ENCODE assay signal across 8 cellular contexts in genomic region chr1:155241851-155242264, GRCh38. TPM values are rescaled to one million over a fixed set of nuclear protein-coding genes. Genes with fewer than 3 reads are reported as not detected.
DNase-seq lines count a peak whose midpoint lies in the region; ATAC-seq, FAIRE-seq and TF ChIP-seq lines count a peak whose summit lies in the region.

No MANE protein-coding gene starts in this region.

- H3K4me2 ChIP-seq in HepG2 (ENCODE audit: low read depth, low read length): peak overlapping the region; percentile 73

- H3K9ac ChIP-seq in HepG2 (ENCODE audit: insufficient read depth, low read depth, low read length): no peak overlapping the region

- intact Hi-C loops in HepG2 (cut with micrococcal nuclease; ENCODE audit: unreplicated experiment) (no loop called here), right lobe of liver (cut with DNase I) (no loop called here), uterus (cut with DNase I; ENCODE audit: low total_unique reads) (no loop called here)

- H3K4me1 ChIP-seq in HepG2 (ENCODE audit: insufficient read depth, low read length) (peaks cover 15% of the 10 kb centered on the region), right lobe of liver (peaks cover 0 to 12% (median 2%) of the 10 kb centered on the region in 4 donors), uterus (peaks cover 0 to 3% of the 10 kb centered on the region in 2 donors)

- 97% methylated on average over 3 of the region's 4 CpGs for WGBS in HepG2 (ENCODE audit: low lambda C conversion rate)
- 48% methylated on average over 4 of the region's 4 CpGs for WGBS in right lobe of liver (ENCODE audit: insufficient coverage, low coverage, low lambda C conversion rate, missing lambda C conversion rate)

- H3K36me3 ChIP-seq in HepG2 (replicated peaks in 1 of 2; ENCODE audit: control insufficient read depth in 1 of 2, insufficient read depth in 2 of 2, low read length in 2 of 2) (peaks cover 2 to 3% of the 10 kb centered on the region in 2 experiments; a peak in 1 of 5 replicates), right lobe of liver (no peaks in the 10 kb centered on the region), uterus (no peaks in the 10 kb centered on the region)

- POLR2A ChIA-PET in HepG2 (lab: Yijun Ruan, JAX): interaction anchor here (0.6 to 1.9 kb wide), 4 partner anchors 10 to 337 kb away, joined by 3 to 8 read pairs (median 6); partner anchors contain the start of gene CLK2

- no peaks in the 10 kb centered on the region for H3K79me2 ChIP-seq in HepG2 (ENCODE audit: insufficient read depth, low read length)

- H3K27me3 ChIP-seq in HepG2 (ENCODE audit: control insufficient read depth in 1 of 2, insufficient read depth in 2 of 2, low read length in 2 of 2) (no peaks in the 10 kb centered on the region), right lobe of liver (no peaks in the 10 kb centered on the region), uterus (peaks cover 0 to 3% of the 10 kb centered on the region in 2 donors)

- DNase-seq in HepG2 (ENCODE audit: low spot score): no peak
- DNase-seq in right lobe of liver: no peak
- peak; percentile 35 for DNase-seq in SW480 (ENCODE audit: low spot score)
- peak; percentile 42 for DNase-seq in fibroblast of mammary gland (ENCODE audit: low read depth)
- no peak for DNase-seq in uterus
- no peak for DNase-seq in activated CD4-positive, CD25-positive, alpha-beta regulatory T cell treated with anti-CD3 and anti-CD28 coated beads, Interleukin-2, amount 50 U/mL, for 72 hours
- no peak for DNase-seq in iPS-NIHi11 (ENCODE audit: low spot score)

- BruUV-seq in HepG2 (replicated peaks; lab: Mats Ljungman, UMichigan): no TSS peak

- H3K27ac ChIP-seq in HepG2 (ENCODE audit: extremely low read length, insufficient read depth, low read length) (no peak overlapping the region), right lobe of liver (no peak overlapping the region), uterus (peak overlapping the region; percentile 39 to 55)

- TF ChIP-seq POLR2A in HepG2 (IDR thresholded peaks at IDR 0.05; ENCODE audit: insufficient read depth in 1 of 2, low read depth in 2 of 2, low read length in 2 of 2): no peak
- no peak for TF ChIP-seq POLR2A in right lobe of liver (IDR thresholded peaks at IDR 0.05)
- TF ChIP-seq POLR2A in uterus (IDR thresholded peaks at IDR 0.05): no peak

- H2AFZ ChIP-seq in HepG2 (ENCODE audit: low read length): peak overlapping the region; percentile 97

- FAIRE-seq in HepG2 (lab: Jason Lieb, UNC): no peak

- H3K4me3 ChIP-seq in HepG2 (replicated peaks in 1 of 3; ENCODE audit: insufficient read depth in 1 of 3, low read depth in 2 of 3, low read length in 3 of 3): no peak overlapping the region
- H3K4me3 ChIP-seq in right lobe of liver: no peak overlapping the region
- H3K4me3 ChIP-seq in fibroblast of mammary gland (ENCODE audit: control insufficient read depth, low read depth, low read length): no peak overlapping the region
- no peak overlapping the region for H3K4me3 ChIP-seq in uterus

- no peak for TF ChIP-seq EP300 in HepG2 (IDR thresholded peaks at IDR 0.05; ENCODE audit: low read depth in 2 of 2, low read length in 2 of 2)
- no peak for TF ChIP-seq EP300 in HepG2 (CRISPR knock-in tag; IDR thresholded peaks at IDR 0.05; ENCODE audit: borderline replicate concordance)

- in situ Hi-C loops in HepG2 (cut with HindIII; ENCODE audit: extremely low pct_ligation_motif_present, low pct_unique_long_range_greater_than_20kb): loop anchor here (10.0 kb wide), 1 partner anchor 353 kb away; no protein-coding TSS in a partner anchor

- TF ChIP-seq CTCF in HepG2 (CRISPR knock-in tag; IDR thresholded peaks at IDR 0.05) (no peak), right lobe of liver (IDR thresholded peaks at IDR 0.05) (no peak), fibroblast of mammary gland (conservative IDR thresholded peaks at IDR 0.05; ENCODE audit: control insufficient read depth, insufficient read depth, low read depth, low read length) (no peak), uterus (IDR thresholded peaks at IDR 0.05) (no peak)

- ATAC-seq in HepG2: no peak
- no peak for ATAC-seq in right lobe of liver
- no peak for ATAC-seq in HG02642 (IDR thresholded peaks at IDR 0.05; ENCODE audit: poor library complexity, unreplicated experiment)

- CTCF ChIA-PET in HepG2 (lab: Yijun Ruan, JAX; ENCODE audit: low intra/inter-chr PET ratio, low total read pairs): interaction anchor here (1.2 kb wide), 1 partner anchor 9 kb away, joined by 3 read pairs; no protein-coding TSS in a partner anchor

- H3K9me3 ChIP-seq in HepG2 (ENCODE audit: low read length) (no peaks in the 10 kb centered on the region), right lobe of liver (peaks cover 0 to 2% (median 0%) of the 10 kb centered on the region in 4 donors), uterus (no peaks in the 10 kb centered on the region)

- no peaks in the 10 kb centered on the region for H4K20me1 ChIP-seq in HepG2 (ENCODE audit: insufficient read depth, low read length)

- TF ChIP-seq RAD21 in HepG2 (CRISPR knock-in tag; IDR thresholded peaks at IDR 0.05): no peak

RNA-seq across cellular contexts. Expression of gene ENTREP3, which starts 13.4 kb away (rescaled TPM):
- total RNA-seq in HepG2 (2016; rRNA removed; fragmentation: Illumina TruSeq; extraction: Trizol) (4.1 and 6.2 TPM in 2 replicates), right lobe of liver (10 to 100 TPM in 2 of 6 experiments, 1 to 10 TPM in 4; 7.2 to 13.0 (median 9.6) TPM), uterus (10 to 100 TPM in 2 of 4 donors, 1 to 10 TPM in 2; 5.3 to 28.2 (median 11.7) TPM)
- 3.6 and 4.8 TPM in 2 replicates for total RNA-seq in HepG2 (2016; cell fraction: cytosol; rRNA removed; fragmentation: Illumina TruSeq; extraction: Trizol; ENCODE audit: low read depth)
- 3.2 and 5.5 TPM in 2 replicates for total RNA-seq in HepG2 (2016; cell fraction: insoluble cytoplasmic fraction; rRNA removed; fragmentation: Illumina TruSeq; extraction: Trizol)
- 12.9 and 13.0 TPM in 2 replicates for total RNA-seq in HepG2 (2016; cell fraction: membrane; rRNA removed; fragmentation: Illumina TruSeq; extraction: Trizol)
- total RNA-seq in HepG2 (2016; cell fraction: nucleus; rRNA removed; fragmentation: Illumina TruSeq; extraction: Trizol): 6.9 and 8.6 TPM in 2 replicates
- polyA plus RNA-seq in HepG2 (2011; rRNA removed): 9.9 and 11.9 TPM in 2 replicates
- polyA plus RNA-seq in HepG2 (2011; cell fraction: cytosol; rRNA removed): 7.8 and 10.3 TPM in 2 replicates
- 18.3 and 21.0 TPM in 2 replicates for polyA plus RNA-seq in HepG2 (2011; cell fraction: nucleus; rRNA removed)
- polyA plus RNA-seq in HepG2 (2012): 18.4 and 22.0 TPM in 2 replicates
- 22.1 and 24.0 TPM in 2 replicates for polyA plus RNA-seq in HepG2 (2016; cell fraction: cytosol; fragmentation: Illumina TruSeq; extraction: Trizol; ENCODE audit: low read depth)
- 19.7 and 25.6 TPM in 2 replicates for polyA plus RNA-seq in HepG2 (2016; cell fraction: insoluble cytoplasmic fraction; fragmentation: Illumina TruSeq; extraction: Trizol; ENCODE audit: low read depth)
- 49.9 and 57.1 TPM in 2 replicates for polyA plus RNA-seq in HepG2 (2016; cell fraction: membrane; fragmentation: Illumina TruSeq; extraction: Trizol; ENCODE audit: low read depth)
- 28.1 and 33.5 TPM in 2 replicates for polyA plus RNA-seq in HepG2 (2016; cell fraction: nucleus; fragmentation: Illumina TruSeq; extraction: Trizol; ENCODE audit: insufficient read depth, low read depth)
- polyA minus RNA-seq in HepG2 (2011; rRNA and poly(A)+ RNA removed; ENCODE audit: low replicate concordance): 7.5 and 12.8 TPM in 2 replicates
- polyA minus RNA-seq in HepG2 (2011; cell fraction: cytosol; rRNA and poly(A)+ RNA removed): 8.1 and 9.3 TPM in 2 replicates
- 3.7 and 4.4 TPM in 2 replicates for polyA minus RNA-seq in HepG2 (2011; cell fraction: nucleus; rRNA and poly(A)+ RNA removed)

RNA-seq across cellular contexts. Expression of gene SCAMP3, which starts 20.3 kb away (rescaled TPM):
- total RNA-seq in HepG2 (2016; rRNA removed; fragmentation: Illumina TruSeq; extraction: Trizol) (27.0 and 46.8 TPM in 2 replicates), right lobe of liver (10 to 100 TPM; 27.9 to 63.4 (median 29.2) TPM), uterus (10 to 100 TPM in 3 of 4 donors, 1 to 10 TPM in 1; 10.0 to 44.4 (median 29.2) TPM)
- total RNA-seq in HepG2 (2016; cell fraction: cytosol; rRNA removed; fragmentation: Illumina TruSeq; extraction: Trizol; ENCODE audit: low read depth): 16.4 and 20.0 TPM in 2 replicates
- 29.6 and 44.4 TPM in 2 replicates for total RNA-seq in HepG2 (2016; cell fraction: insoluble cytoplasmic fraction; rRNA removed; fragmentation: Illumina TruSeq; extraction: Trizol)
- 22.9 and 28.4 TPM in 2 replicates for total RNA-seq in HepG2 (2016; cell fraction: membrane; rRNA removed; fragmentation: Illumina TruSeq; extraction: Trizol)
- total RNA-seq in HepG2 (2016; cell fraction: nucleus; rRNA removed; fragmentation: Illumina TruSeq; extraction: Trizol): 37.1 and 38.5 TPM in 2 replicates
- polyA plus RNA-seq in HepG2 (2011; rRNA removed): 83.3 and 92.5 TPM in 2 replicates
- polyA plus RNA-seq in HepG2 (2011; cell fraction: cytosol; rRNA removed): 94.5 and 95.0 TPM in 2 replicates
- 74.3 and 75.6 TPM in 2 replicates for polyA plus RNA-seq in HepG2 (2011; cell fraction: nucleus; rRNA removed)
- 30.4 and 37.1 TPM in 2 replicates for polyA plus RNA-seq in HepG2 (2012)
- polyA plus RNA-seq in HepG2 (2016; cell fraction: cytosol; fragmentation: Illumina TruSeq; extraction: Trizol; ENCODE audit: low read depth): 28.3 and 28.6 TPM in 2 replicates
- polyA plus RNA-seq in HepG2 (2016; cell fraction: insoluble cytoplasmic fraction; fragmentation: Illumina TruSeq; extraction: Trizol; ENCODE audit: low read depth): 45.8 and 52.3 TPM in 2 replicates
- polyA plus RNA-seq in HepG2 (2016; cell fraction: membrane; fragmentation: Illumina TruSeq; extraction: Trizol; ENCODE audit: low read depth): 37.1 and 38.2 TPM in 2 replicates
- 82.5 and 83.5 TPM in 2 replicates for polyA plus RNA-seq in HepG2 (2016; cell fraction: nucleus; fragmentation: Illumina TruSeq; extraction: Trizol; ENCODE audit: insufficient read depth, low read depth)
- 118 and 271 TPM in 2 replicates for polyA minus RNA-seq in HepG2 (2011; rRNA and poly(A)+ RNA removed; ENCODE audit: low replicate concordance)
- 33.3 and 39.4 TPM in 2 replicates for polyA minus RNA-seq in HepG2 (2011; cell fraction: cytosol; rRNA and poly(A)+ RNA removed)
- polyA minus RNA-seq in HepG2 (2011; cell fraction: nucleus; rRNA and poly(A)+ RNA removed): 16.9 and 21.4 TPM in 2 replicates

RNA-seq across cellular contexts. Expression of gene CLK2, which starts 31.4 kb away (rescaled TPM):
- total RNA-seq in HepG2 (2016; rRNA removed; fragmentation: Illumina TruSeq; extraction: Trizol) (10.1 and 20.1 TPM in 2 replicates), right lobe of liver (10 to 100 TPM; 10.4 to 29.2 (median 20.2) TPM), uterus (10 to 100 TPM; 25.4 to 75.3 (median 39.3) TPM)
- total RNA-seq in HepG2 (2016; cell fraction: cytosol; rRNA removed; fragmentation: Illumina TruSeq; extraction: Trizol; ENCODE audit: low read depth): 8.5 and 11.8 TPM in 2 replicates
- total RNA-seq in HepG2 (2016; cell fraction: insoluble cytoplasmic fraction; rRNA removed; fragmentation: Illumina TruSeq; extraction: Trizol): 10.6 and 19.2 TPM in 2 replicates
- 9.3 and 12.0 TPM in 2 replicates for total RNA-seq in HepG2 (2016; cell fraction: membrane; rRNA removed; fragmentation: Illumina TruSeq; extraction: Trizol)
- 23.9 and 32.6 TPM in 2 replicates for total RNA-seq in HepG2 (2016; cell fraction: nucleus; rRNA removed; fragmentation: Illumina TruSeq; extraction: Trizol)
- 73.5 and 74.0 TPM in 2 replicates for polyA plus RNA-seq in HepG2 (2011; rRNA removed)
- polyA plus RNA-seq in HepG2 (2011; cell fraction: cytosol; rRNA removed): 23.9 and 24.4 TPM in 2 replicates
- 317 and 392 TPM in 2 replicates for polyA plus RNA-seq in HepG2 (2011; cell fraction: nucleus; rRNA removed)
- 31.3 and 32.7 TPM in 2 replicates for polyA plus RNA-seq in HepG2 (2012)
- 3.0 and 3.3 TPM in 2 replicates for polyA plus RNA-seq in HepG2 (2016; cell fraction: cytosol; fragmentation: Illumina TruSeq; extraction: Trizol; ENCODE audit: low read depth)
- polyA plus RNA-seq in HepG2 (2016; cell fraction: insoluble cytoplasmic fraction; fragmentation: Illumina TruSeq; extraction: Trizol; ENCODE audit: low read depth): 15.8 and 17.9 TPM in 2 replicates
- polyA plus RNA-seq in HepG2 (2016; cell fraction: membrane; fragmentation: Illumina TruSeq; extraction: Trizol; ENCODE audit: low read depth): 7.6 TPM in 2 replicates
- polyA plus RNA-seq in HepG2 (2016; cell fraction: nucleus; fragmentation: Illumina TruSeq; extraction: Trizol; ENCODE audit: insufficient read depth, low read depth): 110 and 120 TPM in 2 replicates
- 47.2 and 97.7 TPM in 2 replicates for polyA minus RNA-seq in HepG2 (2011; rRNA and poly(A)+ RNA removed; ENCODE audit: low replicate concordance)
- 12.4 and 13.9 TPM in 2 replicates for polyA minus RNA-seq in HepG2 (2011; cell fraction: cytosol; rRNA and poly(A)+ RNA removed)
- polyA minus RNA-seq in HepG2 (2011; cell fraction: nucleus; rRNA and poly(A)+ RNA removed): 94.1 and 94.6 TPM in 2 replicates

RNA-seq across cellular contexts. Expression of gene MTX1, which starts 33.4 kb away (rescaled TPM):
- total RNA-seq in HepG2 (2016; rRNA removed; fragmentation: Illumina TruSeq; extraction: Trizol): 64.5 and 71.5 TPM in 2 replicates
- 20.6 and 22.4 TPM in 2 replicates for total RNA-seq in HepG2 (2016; cell fraction: cytosol; rRNA removed; fragmentation: Illumina TruSeq; extraction: Trizol; ENCODE audit: low read depth)
- total RNA-seq in HepG2 (2016; cell fraction: insoluble cytoplasmic fraction; rRNA removed; fragmentation: Illumina TruSeq; extraction: Trizol): 65.0 and 76.3 TPM in 2 replicates
- total RNA-seq in HepG2 (2016; cell fraction: membrane; rRNA removed; fragmentation: Illumina TruSeq; extraction: Trizol): 23.2 and 26.5 TPM in 2 replicates
- total RNA-seq in HepG2 (2016; cell fraction: nucleus; rRNA removed; fragmentation: Illumina TruSeq; extraction: Trizol): 35.2 and 36.8 TPM in 2 replicates
- 72.6 and 85.1 TPM in 2 replicates for polyA plus RNA-seq in HepG2 (2011; rRNA removed)
- polyA plus RNA-seq in HepG2 (2011; cell fraction: cytosol; rRNA removed): 61.1 and 90.3 TPM in 2 replicates
- 55.1 and 59.0 TPM in 2 replicates for polyA plus RNA-seq in HepG2 (2011; cell fraction: nucleus; rRNA removed)
- polyA plus RNA-seq in HepG2 (2012): 37.3 and 38.1 TPM in 2 replicates
- polyA plus RNA-seq in HepG2 (2016; cell fraction: cytosol; fragmentation: Illumina TruSeq; extraction: Trizol; ENCODE audit: low read depth): 25.0 and 25.6 TPM in 2 replicates
- 73.9 and 74.4 TPM in 2 replicates for polyA plus RNA-seq in HepG2 (2016; cell fraction: insoluble cytoplasmic fraction; fragmentation: Illumina TruSeq; extraction: Trizol; ENCODE audit: low read depth)
- polyA plus RNA-seq in HepG2 (2016; cell fraction: membrane; fragmentation: Illumina TruSeq; extraction: Trizol; ENCODE audit: low read depth): 19.9 and 21.6 TPM in 2 replicates
- 49.3 and 57.4 TPM in 2 replicates for polyA plus RNA-seq in HepG2 (2016; cell fraction: nucleus; fragmentation: Illumina TruSeq; extraction: Trizol; ENCODE audit: insufficient read depth, low read depth)
- polyA minus RNA-seq in HepG2 (2011; rRNA and poly(A)+ RNA removed; ENCODE audit: low replicate concordance): 129 and 176 TPM in 2 replicates
- 27.0 and 36.4 TPM in 2 replicates for polyA minus RNA-seq in HepG2 (2011; cell fraction: cytosol; rRNA and poly(A)+ RNA removed)
- polyA minus RNA-seq in HepG2 (2011; cell fraction: nucleus; rRNA and poly(A)+ RNA removed): 23.9 and 27.6 TPM in 2 replicates
- 10 to 100 TPM; 20.0 to 50.7 (median 23.9) TPM for total RNA-seq in right lobe of liver
- total RNA-seq in uterus: 10 to 100 TPM in 3 of 4 donors, 1 to 10 TPM in 1; 9.7 to 62.4 (median 26.0) TPM

RNA-seq across cellular contexts. Expression of gene THBS3, which starts 34.2 kb away (rescaled TPM):
- total RNA-seq in HepG2 (2016; rRNA removed; fragmentation: Illumina TruSeq; extraction: Trizol) (0.39 and 0.86 TPM in 2 replicates), right lobe of liver (10 to 100 TPM in 3 of 6 experiments, 1 to 10 TPM in 3; 4.0 to 14.4 (median 10.5) TPM), uterus (100 to 1,000 TPM in 1 of 4 donors, 10 to 100 TPM in 3; 11.8 to 101 (median 38.3) TPM)
- total RNA-seq in HepG2 (2016; cell fraction: cytosol; rRNA removed; fragmentation: Illumina TruSeq; extraction: Trizol; ENCODE audit: low read depth): 0.30 TPM in 1 of 2 replicates, not detected in the other
- total RNA-seq in HepG2 (2016; cell fraction: insoluble cytoplasmic fraction; rRNA removed; fragmentation: Illumina TruSeq; extraction: Trizol): 0.77 and 0.95 TPM in 2 replicates
- total RNA-seq in HepG2 (2016; cell fraction: membrane; rRNA removed; fragmentation: Illumina TruSeq; extraction: Trizol): 0.22 and 0.45 TPM in 2 replicates
- 0.94 and 1.8 TPM in 2 replicates for total RNA-seq in HepG2 (2016; cell fraction: nucleus; rRNA removed; fragmentation: Illumina TruSeq; extraction: Trizol)
- 3.6 and 4.4 TPM in 2 replicates for polyA plus RNA-seq in HepG2 (2011; rRNA removed)
- 1.5 and 1.8 TPM in 2 replicates for polyA plus RNA-seq in HepG2 (2011; cell fraction: cytosol; rRNA removed)
- polyA plus RNA-seq in HepG2 (2011; cell fraction: nucleus; rRNA removed): 19.9 and 26.8 TPM in 2 replicates
- 2.1 and 2.4 TPM in 2 replicates for polyA plus RNA-seq in HepG2 (2012)
- polyA plus RNA-seq in HepG2 (2016; cell fraction: cytosol; fragmentation: Illumina TruSeq; extraction: Trizol; ENCODE audit: low read depth): 0.14 and 0.26 TPM in 2 replicates
- 0.29 and 0.60 TPM in 2 replicates for polyA plus RNA-seq in HepG2 (2016; cell fraction: insoluble cytoplasmic fraction; fragmentation: Illumina TruSeq; extraction: Trizol; ENCODE audit: low read depth)
- 0.10 and 0.31 TPM in 2 replicates for polyA plus RNA-seq in HepG2 (2016; cell fraction: membrane; fragmentation: Illumina TruSeq; extraction: Trizol; ENCODE audit: low read depth)
- polyA plus RNA-seq in HepG2 (2016; cell fraction: nucleus; fragmentation: Illumina TruSeq; extraction: Trizol; ENCODE audit: insufficient read depth, low read depth): 3.1 and 4.9 TPM in 2 replicates
- 2.9 and 6.9 TPM in 2 replicates for polyA minus RNA-seq in HepG2 (2011; rRNA and poly(A)+ RNA removed; ENCODE audit: low replicate concordance)
- 1.4 and 1.5 TPM in 2 replicates for polyA minus RNA-seq in HepG2 (2011; cell fraction: cytosol; rRNA and poly(A)+ RNA removed)
- 2.7 and 3.4 TPM in 2 replicates for polyA minus RNA-seq in HepG2 (2011; cell fraction: nucleus; rRNA and poly(A)+ RNA removed)

Comparison
In these comparisons a context has a peak if more than half of its experiments do, and no peak if none do; other contexts are left out.
1. DNase-seq: peak in SW480 (single experiment) and fibroblast of mammary gland (single experiment); none in HepG2 (single experiment), right lobe of liver (0 of 3), uterus (0 of 2), activated CD4-positive, CD25-positive, alpha-beta regulatory T cell treated with anti-CD3 and anti-CD28 coated beads, Interleukin-2, amount 50 U/mL, for 72 hours (single experiment) and iPS-NIHi11 (single experiment).
2. H3K27ac ChIP-seq: peak in uterus (2 of 2); none in HepG2 (single experiment) and right lobe of liver (0 of 3).